Comparison of ENCODE assay signal across 8 cellular contexts in genomic region chr3:58491506-58492384, GRCh38.
DNase-seq lines count a peak whose midpoint lies in the region; ATAC-seq and TF ChIP-seq lines count a peak whose summit lies in the region.

Gene KCTD6 (plus strand): TSS chr3:58492096. CDS start chr3:58498756, 6,660 bp downstream.

- CTCF ChIA-PET in AG04449 (lab: Yijun Ruan, JAX): interaction anchor here (0.7 to 4.0 kb wide), 32 partner anchors 8 to 185 kb away, joined by 3 to 37 read pairs (median 5); partner anchors contain the start of genes HTD2, PDHB, PXK and RPP14

- DNase-seq in AG04449 (ENCODE audit: low read depth, low spot score) (peak; percentile 36), NCI-H2196 (lab: John Stamatoyannopoulos, UW; ENCODE audit: unreplicated experiment) (peak; percentile 79), cardiac fibroblast (ENCODE audit: low read depth in 2 of 2) (peak; percentile 93 to 97), islet precursor cell (peak; percentile 97)
- peak; percentile 92 for DNase-seq in stimulated activated CD4-positive, alpha-beta T cell treated with anti-CD3 and anti-CD28 coated beads, Interleukin-12 subunit alpha, Interleukin-12 subunit beta, amount 100 ng/mL, for 4 hours

- peak; percentile 77 for TF ChIP-seq CTCF in AG04449 (IDR thresholded peaks at IDR 0.05; ENCODE audit: insufficient read depth, low read length, missing control alignments)
- TF ChIP-seq CTCF in WI38 (IDR thresholded peaks at IDR 0.05; ENCODE audit: low read depth, low read length): peak; percentile 52
- peak; percentile 35 for TF ChIP-seq CTCF in cardiac fibroblast (IDR thresholded peaks at IDR 0.05; ENCODE audit: low read depth, low read length)

- POLR2A ChIA-PET in AG04449 (lab: Yijun Ruan, JAX): interaction anchor here (1.3 kb wide), 1 partner anchor 28 kb away, joined by 4 read pairs; no protein-coding TSS in a partner anchor

- H3K4me3 ChIP-seq in AG04449 (ENCODE audit: low read depth, low read length): peak within 1 kb of the TSS; percentile 72
- peak within 1 kb of the TSS; percentile 69 for H3K4me3 ChIP-seq in WI38 (ENCODE audit: low read depth, low read length)
- H3K4me3 ChIP-seq in cardiac fibroblast (replicated peaks in 1 of 2; ENCODE audit: low read depth in 2 of 2, low read length in 2 of 2): peak within 1 kb of the TSS; percentile 75 to 76

- ATAC-seq in GM18867 (IDR thresholded peaks at IDR 0.05; ENCODE audit: unreplicated experiment): peak; percentile 91
- ATAC-seq in HG03103 (IDR thresholded peaks at IDR 0.05; ENCODE audit: low read depth, unreplicated experiment): peak; percentile 88

Comparison
In these comparisons a context has a peak if more than half of its experiments do, and no peak if none do; other contexts are left out.
1. Peak in every context shown above with its lines: DNase-seq, ATAC-seq and H3K4me3 ChIP-seq.
2. DNase-seq: peak in every context shown above with its lines; median percentile 97 in islet precursor cell; 95 in cardiac fibroblast; 92 in stimulated activated CD4-positive, alpha-beta T cell treated with anti-CD3 and anti-CD28 coated beads, Interleukin-12 subunit alpha, Interleukin-12 subunit beta, amount 100 ng/mL, for 4 hours; 79 in NCI-H2196; 36 in AG04449.